ENCODE assay signal across 1 cellular context in genomic region chr2:160868891-160869290, GRCh38.
TF ChIP-seq lines count a peak whose summit lies in the region.

No MANE protein-coding gene starts in this region.

TF ChIP-seq in GM23338, 12 proteins besides CTCF, POLR2A, EP300 and RAD21 (continued from another document):
- TF ChIP-seq ZNF462 (CRISPR knock-in tag; IDR thresholded peaks at IDR 0.05) = no peak
- TF ChIP-seq EZH2phosphoT487 (IDR thresholded peaks at IDR 0.05; ENCODE audit: unreplicated experiment) = no peak
- TF ChIP-seq POLR2AphosphoS5 (IDR thresholded peaks at IDR 0.05; ENCODE audit: low read depth) = no peak
- no peak for TF ChIP-seq ZNF331 (CRISPR knock-in tag; IDR thresholded peaks at IDR 0.05; ENCODE audit: low read depth)
- no peak for TF ChIP-seq JUNB (IDR thresholded peaks at IDR 0.05; ENCODE audit: unreplicated experiment)
TF ChIP-seq in GM23338: peak in this region for 0.
